ENCODE assay signal across 13 cellular contexts in genomic region chr1:21776925-21777324, GRCh38. TPM values are rescaled to one million over a fixed set of nuclear protein-coding genes. Genes with fewer than 3 reads are reported as not detected.
DNase-seq lines count a peak whose midpoint lies in the region; ATAC-seq, FAIRE-seq and TF ChIP-seq lines count a peak whose summit lies in the region.
"Not testable (repeated sequence)": the region's sequence is repeated elsewhere in the genome, so short reads cannot be mapped to it uniquely, and the experiment has no call there.
"Had no signal": no experiment of that assay in that cellular context is flagged by ENCODE, and none has a peak within 500 bp of the region (broad histone marks: within the 10 kb centered on the region; RNA-seq: fewer than 3 reads in every experiment).

No MANE protein-coding gene starts in this region.

- H3K4me3 ChIP-seq in HepG2 (replicated peaks in 1 of 3; ENCODE audit: insufficient read depth in 1 of 3, low read depth in 2 of 3, low read length in 3 of 3) = not testable (repeated sequence)

- H3K4me2 ChIP-seq in HepG2 (ENCODE audit: low read depth, low read length) = not testable (repeated sequence)

- H3K9me3 ChIP-seq in HepG2 (ENCODE audit: low read length) = not testable (repeated sequence)

- not testable (repeated sequence) for ATAC-seq in activated B cell treated with CpG ODN at 0.5 μM for 24 hours (ENCODE audit: low read depth); activated CD8-positive, alpha-beta T cell treated with anti-CD3 and anti-CD28 coated beads, Interleukin-2, amount 10 ng/mL, durations not matched to agents 7 days and 5 days; HepG2; stimulated activated effector memory CD8-positive, alpha-beta T cell treated with anti-CD3 and anti-CD28 coated beads, Interleukin-12 subunit alpha, Interleukin-12 subunit beta, amount 100 ng/mL, for 72 hours

- TF ChIP-seq RAD21 in HepG2 (CRISPR knock-in tag; IDR thresholded peaks at IDR 0.05) = not testable (repeated sequence)

- not testable (repeated sequence) for H3K9ac ChIP-seq in HepG2 (ENCODE audit: insufficient read depth, low read depth, low read length)

- not testable (repeated sequence) for DNase-seq in CD14-positive monocyte (ENCODE audit: low spot score); RWPE1 (ENCODE audit: low spot score); activated B cell treated with CpG ODN at 0.5 μM for 24 hours; activated CD8-positive, alpha-beta T cell treated with anti-CD3 and anti-CD28 coated beads, Interleukin-2, amount 10 ng/mL, durations not matched to agents 7 days and 5 days; activated T-helper 1 cell treated with anti-CD3 and anti-CD28 coated beads, Interleukin-12 subunit alpha, Interleukin-12 subunit beta, Interleukin-2, Interleukin-4 antibody, amounts not matched to agents 30 ng/mL and 10 ng/mL and 1 ng/mL, durations not matched to agents 14 hours and 24 hours and 36 hours (ENCODE audit: low spot score); HepG2 (ENCODE audit: low spot score); stimulated activated effector memory CD8-positive, alpha-beta T cell treated with anti-CD3 and anti-CD28 coated beads, Interleukin-12 subunit alpha, Interleukin-12 subunit beta, amount 100 ng/mL, for 72 hours (ENCODE audit: low spot score in 2 of 2)

- H3K36me3 Mint-ChIP-seq in CD14-positive monocyte; activated naive CD8-positive, alpha-beta T cell: not testable (repeated sequence)
- peaks cover 12% of the 10 kb centered on the region for H3K36me3 Mint-ChIP-seq in activated B cell treated with CpG ODN at 0.5 μM for 24 hours (ENCODE audit: low read depth)
- H3K36me3 Mint-ChIP-seq in activated CD8-positive, alpha-beta T cell treated with anti-CD3 and anti-CD28 coated beads, Interleukin-2, amount 10 ng/mL, durations not matched to agents 7 days and 5 days (ENCODE audit: low read depth) = peaks cover 34% of the 10 kb centered on the region
- H3K36me3 Mint-ChIP-seq in activated T-helper 1 cell treated with anti-CD3 and anti-CD28 coated beads, Interleukin-12 subunit alpha, Interleukin-12 subunit beta, Interleukin-2, Interleukin-4 antibody, amounts not matched to agents 30 ng/mL and 10 ng/mL and 1 ng/mL, durations not matched to agents 14 hours and 24 hours and 36 hours (ENCODE audit: low read depth) = peaks cover 19% of the 10 kb centered on the region
- peaks cover 50% of the 10 kb centered on the region for H3K36me3 Mint-ChIP-seq in stimulated activated effector memory CD8-positive, alpha-beta T cell treated with anti-CD3 and anti-CD28 coated beads, Interleukin-12 subunit alpha, Interleukin-12 subunit beta, amount 100 ng/mL, for 72 hours

- TF ChIP-seq CTCF in CD14-positive monocyte (IDR thresholded peaks at IDR 0.05); RWPE1 (conservative IDR thresholded peaks at IDR 0.05; ENCODE audit: low read depth); activated B cell treated with CpG ODN at 0.5 μM for 24 hours (IDR thresholded peaks at IDR 0.05); HepG2 (CRISPR knock-in tag; IDR thresholded peaks at IDR 0.05): not testable (repeated sequence)

- H3K79me2 ChIP-seq in HepG2 (ENCODE audit: insufficient read depth, low read length) = peaks cover 83% of the 10 kb centered on the region

- not testable (repeated sequence) for H3K27me3 ChIP-seq in HepG2 (ENCODE audit: control insufficient read depth in 1 of 2, insufficient read depth in 2 of 2, low read length in 2 of 2)

- H3K27ac ChIP-seq in RWPE1 = peak overlapping the region; percentile 8; the same call in 1 of the 2 replicates
- not testable (repeated sequence) for H3K27ac ChIP-seq in HepG2 (ENCODE audit: extremely low read length, insufficient read depth, low read length)

- TF ChIP-seq EP300 in HepG2 (IDR thresholded peaks at IDR 0.05; ENCODE audit: low read depth in 2 of 2, low read length in 2 of 2); HepG2 (CRISPR knock-in tag; IDR thresholded peaks at IDR 0.05; ENCODE audit: borderline replicate concordance): not testable (repeated sequence)

- H3K27me3 Mint-ChIP-seq in CD14-positive monocyte (ENCODE audit: low read depth in 3 of 3); activated B cell treated with CpG ODN at 0.5 μM for 24 hours; activated CD8-positive, alpha-beta T cell treated with anti-CD3 and anti-CD28 coated beads, Interleukin-2, amount 10 ng/mL, durations not matched to agents 7 days and 5 days (ENCODE audit: low read depth); activated T-helper 1 cell treated with anti-CD3 and anti-CD28 coated beads, Interleukin-12 subunit alpha, Interleukin-12 subunit beta, Interleukin-2, Interleukin-4 antibody, amounts not matched to agents 30 ng/mL and 10 ng/mL and 1 ng/mL, durations not matched to agents 14 hours and 24 hours and 36 hours (ENCODE audit: insufficient read depth); activated naive CD8-positive, alpha-beta T cell: not testable (repeated sequence)

- peaks cover 52% of the 10 kb centered on the region for H4K20me1 ChIP-seq in HepG2 (ENCODE audit: insufficient read depth, low read length)

- not testable (repeated sequence) for H2AFZ ChIP-seq in HepG2 (ENCODE audit: low read length)

- TF ChIP-seq POLR2A in HepG2 (IDR thresholded peaks at IDR 0.05; ENCODE audit: insufficient read depth in 1 of 2, low read depth in 2 of 2, low read length in 2 of 2) = not testable (repeated sequence)

- H3K9me3 Mint-ChIP-seq in CD14-positive monocyte; activated B cell treated with CpG ODN at 0.5 μM for 24 hours; activated CD8-positive, alpha-beta T cell treated with anti-CD3 and anti-CD28 coated beads, Interleukin-2, amount 10 ng/mL, durations not matched to agents 7 days and 5 days (ENCODE audit: insufficient read depth); activated T-helper 1 cell treated with anti-CD3 and anti-CD28 coated beads, Interleukin-12 subunit alpha, Interleukin-12 subunit beta, Interleukin-2, Interleukin-4 antibody, amounts not matched to agents 30 ng/mL and 10 ng/mL and 1 ng/mL, durations not matched to agents 14 hours and 24 hours and 36 hours; activated naive CD8-positive, alpha-beta T cell (ENCODE audit: low read depth); stimulated activated effector memory CD8-positive, alpha-beta T cell treated with anti-CD3 and anti-CD28 coated beads, Interleukin-12 subunit alpha, Interleukin-12 subunit beta, amount 100 ng/mL, for 72 hours: not testable (repeated sequence)

- H3K4me1 Mint-ChIP-seq in CD14-positive monocyte (peaks cover 74% of the 10 kb centered on the region), activated B cell treated with CpG ODN at 0.5 μM for 24 hours (peaks cover 64% of the 10 kb centered on the region)
- H3K4me1 Mint-ChIP-seq in activated CD8-positive, alpha-beta T cell treated with anti-CD3 and anti-CD28 coated beads, Interleukin-2, amount 10 ng/mL, durations not matched to agents 7 days and 5 days (ENCODE audit: low read depth) = peaks cover 55% of the 10 kb centered on the region
- peaks cover 38% of the 10 kb centered on the region for H3K4me1 Mint-ChIP-seq in activated T-helper 1 cell treated with anti-CD3 and anti-CD28 coated beads, Interleukin-12 subunit alpha, Interleukin-12 subunit beta, Interleukin-2, Interleukin-4 antibody, amounts not matched to agents 30 ng/mL and 10 ng/mL and 1 ng/mL, durations not matched to agents 14 hours and 24 hours and 36 hours (ENCODE audit: low read depth)
- H3K4me1 Mint-ChIP-seq in activated naive CD8-positive, alpha-beta T cell (ENCODE audit: low read depth) = peaks cover 55% of the 10 kb centered on the region
- H3K4me1 Mint-ChIP-seq in stimulated activated effector memory CD8-positive, alpha-beta T cell treated with anti-CD3 and anti-CD28 coated beads, Interleukin-12 subunit alpha, Interleukin-12 subunit beta, amount 100 ng/mL, for 72 hours = peaks cover 56% of the 10 kb centered on the region

- not testable (repeated sequence) for H3K4me3 Mint-ChIP-seq in CD14-positive monocyte; activated B cell treated with CpG ODN at 0.5 μM for 24 hours; activated CD8-positive, alpha-beta T cell treated with anti-CD3 and anti-CD28 coated beads, Interleukin-2, amount 10 ng/mL, durations not matched to agents 7 days and 5 days; activated T-helper 1 cell treated with anti-CD3 and anti-CD28 coated beads, Interleukin-12 subunit alpha, Interleukin-12 subunit beta, Interleukin-2, Interleukin-4 antibody, amounts not matched to agents 30 ng/mL and 10 ng/mL and 1 ng/mL, durations not matched to agents 14 hours and 24 hours and 36 hours; activated naive CD8-positive, alpha-beta T cell
- H3K4me3 Mint-ChIP-seq in stimulated activated effector memory CD8-positive, alpha-beta T cell treated with anti-CD3 and anti-CD28 coated beads, Interleukin-12 subunit alpha, Interleukin-12 subunit beta, amount 100 ng/mL, for 72 hours = peak overlapping the region; percentile 45

- intact Hi-C loops in CD14-positive monocyte (cut with micrococcal nuclease); activated B cell treated with CpG ODN at 0.5 μM for 24 hours (cut with micrococcal nuclease); HepG2 (cut with micrococcal nuclease; ENCODE audit: unreplicated experiment): not testable (repeated sequence)
- intact Hi-C loops in activated T-helper 1 cell treated with anti-CD3 and anti-CD28 coated beads, Interleukin-12 subunit alpha, Interleukin-12 subunit beta, Interleukin-2, Interleukin-4 antibody, amounts not matched to agents 30 ng/mL and 10 ng/mL and 1 ng/mL, durations not matched to agents 14 hours and 24 hours and 36 hours (cut with micrococcal nuclease) = loop anchor here (5.0 to 10.0 kb wide), 2 partner anchors 452 to 845 kb away; no protein-coding TSS in a partner anchor

- CTCF ChIA-PET in RWPE1 (lab: Yijun Ruan, JAX) = interaction anchor here (0.6 kb wide), 2 partner anchors 12 to 35 kb away, joined by 3 to 4 read pairs; no protein-coding TSS in a partner anchor
- CTCF ChIA-PET in activated B cell treated with CpG ODN at 0.5 μM for 24 hours (lab: Charles Lee); activated CD8-positive, alpha-beta T cell treated with anti-CD3 and anti-CD28 coated beads, Interleukin-2, amount 10 ng/mL, durations not matched to agents 7 days and 5 days (lab: Charles Lee); HepG2 (lab: Yijun Ruan, JAX; ENCODE audit: low intra/inter-chr PET ratio, low total read pairs): not testable (repeated sequence)

- FAIRE-seq in HepG2 (lab: Jason Lieb, UNC) = not testable (repeated sequence)

- H3K4me1 ChIP-seq in HepG2 (ENCODE audit: insufficient read depth, low read length) = peaks cover 52% of the 10 kb centered on the region

- 78% methylated on average over 5 of the region's 5 CpGs for WGBS in HepG2 (ENCODE audit: low lambda C conversion rate)

- in situ Hi-C loops in HepG2 (cut with HindIII; ENCODE audit: extremely low pct_ligation_motif_present, low pct_unique_long_range_greater_than_20kb) = not testable (repeated sequence)

- H3K27ac Mint-ChIP-seq in CD14-positive monocyte (peak overlapping the region; percentile 30 to 84 (median 53)), activated B cell treated with CpG ODN at 0.5 μM for 24 hours (peak overlapping the region; percentile 50)
- H3K27ac Mint-ChIP-seq in activated CD8-positive, alpha-beta T cell treated with anti-CD3 and anti-CD28 coated beads, Interleukin-2, amount 10 ng/mL, durations not matched to agents 7 days and 5 days = peak overlapping the region; percentile 15
- peak overlapping the region; percentile 1 for H3K27ac Mint-ChIP-seq in activated T-helper 1 cell treated with anti-CD3 and anti-CD28 coated beads, Interleukin-12 subunit alpha, Interleukin-12 subunit beta, Interleukin-2, Interleukin-4 antibody, amounts not matched to agents 30 ng/mL and 10 ng/mL and 1 ng/mL, durations not matched to agents 14 hours and 24 hours and 36 hours
- peak overlapping the region; percentile 80 for H3K27ac Mint-ChIP-seq in activated naive CD8-positive, alpha-beta T cell
- H3K27ac Mint-ChIP-seq in stimulated activated effector memory CD8-positive, alpha-beta T cell treated with anti-CD3 and anti-CD28 coated beads, Interleukin-12 subunit alpha, Interleukin-12 subunit beta, amount 100 ng/mL, for 72 hours = peak overlapping the region; percentile 89

- BruUV-seq in HepG2 (replicated peaks; lab: Mats Ljungman, UMichigan) = not testable (repeated sequence)

- POLR2A ChIA-PET in RWPE1 (lab: Yijun Ruan, JAX; ENCODE audit: low non-redundant PET); activated CD8-positive, alpha-beta T cell treated with anti-CD3 and anti-CD28 coated beads, Interleukin-2, amount 10 ng/mL, durations not matched to agents 7 days and 5 days (lab: Charles Lee): not testable (repeated sequence)
- POLR2A ChIA-PET in activated B cell treated with CpG ODN at 0.5 μM for 24 hours (lab: Charles Lee) (interaction anchor here (0.6 to 1.4 kb wide), 3 partner anchors 16 to 302 kb away, joined by 4 to 7 read pairs (median 5); no protein-coding TSS in a partner anchor), HepG2 (lab: Yijun Ruan, JAX) (interaction anchor here (1.0 kb wide), 1 partner anchor 107 kb away, joined by 4 read pairs; the partner anchor contains the start of gene RAP1GAP)

- H3K36me3 ChIP-seq in HepG2 (replicated peaks in 1 of 2; ENCODE audit: control insufficient read depth in 1 of 2, insufficient read depth in 2 of 2, low read length in 2 of 2) = not testable (repeated sequence)

RNA-seq across cellular contexts. Expression of gene USP48, which starts 6.0 kb away (rescaled TPM):
- 10 to 100 TPM; 26.5 to 40.2 TPM for polyA plus RNA-seq in CD14-positive monocyte
- 86.3 and 97.3 TPM in 2 replicates for total RNA-seq in activated B cell treated with CpG ODN at 0.5 μM for 24 hours
- total RNA-seq in activated CD8-positive, alpha-beta T cell treated with anti-CD3 and anti-CD28 coated beads, Interleukin-2, amount 10 ng/mL, durations not matched to agents 7 days and 5 days = 10 to 100 TPM; 71.3 to 74.9 TPM
- total RNA-seq in activated T-helper 1 cell treated with anti-CD3 and anti-CD28 coated beads, Interleukin-12 subunit alpha, Interleukin-12 subunit beta, Interleukin-2, Interleukin-4 antibody, amounts not matched to agents 30 ng/mL and 10 ng/mL and 1 ng/mL, durations not matched to agents 14 hours and 24 hours and 36 hours = 88.7 and 97.1 TPM in 2 replicates
- 29.9 and 30.4 TPM in 2 replicates for total RNA-seq in HepG2 (2016; rRNA removed; fragmentation: Illumina TruSeq; extraction: Trizol)
- total RNA-seq in HepG2 (2016; cell fraction: cytosol; rRNA removed; fragmentation: Illumina TruSeq; extraction: Trizol; ENCODE audit: low read depth) = 19.6 and 24.1 TPM in 2 replicates
- total RNA-seq in HepG2 (2016; cell fraction: insoluble cytoplasmic fraction; rRNA removed; fragmentation: Illumina TruSeq; extraction: Trizol) = 28.2 and 30.4 TPM in 2 replicates
- 13.3 and 15.7 TPM in 2 replicates for total RNA-seq in HepG2 (2016; cell fraction: membrane; rRNA removed; fragmentation: Illumina TruSeq; extraction: Trizol)
- total RNA-seq in HepG2 (2016; cell fraction: nucleus; rRNA removed; fragmentation: Illumina TruSeq; extraction: Trizol) = 51.4 and 51.7 TPM in 2 replicates
- 26.1 and 30.7 TPM in 2 replicates for polyA plus RNA-seq in HepG2 (2011; rRNA removed)
- 6.6 and 9.8 TPM in 2 replicates for polyA plus RNA-seq in HepG2 (2011; cell fraction: cytosol; rRNA removed)
- 53.4 and 63.4 TPM in 2 replicates for polyA plus RNA-seq in HepG2 (2011; cell fraction: nucleus; rRNA removed)
- polyA plus RNA-seq in HepG2 (2012) = 27.2 and 36.7 TPM in 2 replicates
- polyA plus RNA-seq in HepG2 (2016; cell fraction: cytosol; fragmentation: Illumina TruSeq; extraction: Trizol; ENCODE audit: low read depth) = 1.7 and 2.0 TPM in 2 replicates
- 29.2 and 30.8 TPM in 2 replicates for polyA plus RNA-seq in HepG2 (2016; cell fraction: insoluble cytoplasmic fraction; fragmentation: Illumina TruSeq; extraction: Trizol; ENCODE audit: low read depth)
- polyA plus RNA-seq in HepG2 (2016; cell fraction: membrane; fragmentation: Illumina TruSeq; extraction: Trizol; ENCODE audit: low read depth) = 5.8 and 6.2 TPM in 2 replicates
- polyA plus RNA-seq in HepG2 (2016; cell fraction: nucleus; fragmentation: Illumina TruSeq; extraction: Trizol; ENCODE audit: insufficient read depth, low read depth) = 74.2 and 75.0 TPM in 2 replicates
- 15.1 and 18.5 TPM in 2 replicates for polyA minus RNA-seq in HepG2 (2011; rRNA and poly(A)+ RNA removed; ENCODE audit: low replicate concordance)
- polyA minus RNA-seq in HepG2 (2011; cell fraction: cytosol; rRNA and poly(A)+ RNA removed) = 12.3 and 16.1 TPM in 2 replicates
- 120 and 126 TPM in 2 replicates for polyA minus RNA-seq in HepG2 (2011; cell fraction: nucleus; rRNA and poly(A)+ RNA removed)

RNA-seq across cellular contexts. Expression of gene LDLRAD2, which starts 35.1 kb away (rescaled TPM):
- polyA plus RNA-seq in CD14-positive monocyte = not detected
- total RNA-seq in activated B cell treated with CpG ODN at 0.5 μM for 24 hours = 0.64 and 0.67 TPM in 2 replicates
- not detected for total RNA-seq in activated CD8-positive, alpha-beta T cell treated with anti-CD3 and anti-CD28 coated beads, Interleukin-2, amount 10 ng/mL, durations not matched to agents 7 days and 5 days
- not detected in 2 replicates for total RNA-seq in activated T-helper 1 cell treated with anti-CD3 and anti-CD28 coated beads, Interleukin-12 subunit alpha, Interleukin-12 subunit beta, Interleukin-2, Interleukin-4 antibody, amounts not matched to agents 30 ng/mL and 10 ng/mL and 1 ng/mL, durations not matched to agents 14 hours and 24 hours and 36 hours
- total RNA-seq in HepG2 (2016; rRNA removed; fragmentation: Illumina TruSeq; extraction: Trizol) = not detected in 2 replicates
- not detected in 2 replicates for total RNA-seq in HepG2 (2016; cell fraction: cytosol; rRNA removed; fragmentation: Illumina TruSeq; extraction: Trizol; ENCODE audit: low read depth)
- total RNA-seq in HepG2 (2016; cell fraction: insoluble cytoplasmic fraction; rRNA removed; fragmentation: Illumina TruSeq; extraction: Trizol) = not detected in 2 replicates
- not detected in 2 replicates for total RNA-seq in HepG2 (2016; cell fraction: membrane; rRNA removed; fragmentation: Illumina TruSeq; extraction: Trizol)
- not detected in 2 replicates for total RNA-seq in HepG2 (2016; cell fraction: nucleus; rRNA removed; fragmentation: Illumina TruSeq; extraction: Trizol)
- polyA plus RNA-seq in HepG2 (2011; rRNA removed) = not detected in 2 replicates
- not detected in 2 replicates for polyA plus RNA-seq in HepG2 (2011; cell fraction: cytosol; rRNA removed)
- polyA plus RNA-seq in HepG2 (2011; cell fraction: nucleus; rRNA removed) = 0.03 TPM in 1 of 2 replicates, not detected in the other
- 3.5 and 4.3 TPM in 2 replicates for polyA plus RNA-seq in HepG2 (2012)
- polyA plus RNA-seq in HepG2 (2016; cell fraction: cytosol; fragmentation: Illumina TruSeq; extraction: Trizol; ENCODE audit: low read depth) = not detected in 2 replicates
- not detected in 2 replicates for polyA plus RNA-seq in HepG2 (2016; cell fraction: insoluble cytoplasmic fraction; fragmentation: Illumina TruSeq; extraction: Trizol; ENCODE audit: low read depth)
- polyA plus RNA-seq in HepG2 (2016; cell fraction: membrane; fragmentation: Illumina TruSeq; extraction: Trizol; ENCODE audit: low read depth) = not detected in 2 replicates
- not detected in 2 replicates for polyA plus RNA-seq in HepG2 (2016; cell fraction: nucleus; fragmentation: Illumina TruSeq; extraction: Trizol; ENCODE audit: insufficient read depth, low read depth)
- polyA minus RNA-seq in HepG2 (2011; rRNA and poly(A)+ RNA removed; ENCODE audit: low replicate concordance) = not detected in 2 replicates
- not detected in 2 replicates for polyA minus RNA-seq in HepG2 (2011; cell fraction: cytosol; rRNA and poly(A)+ RNA removed)
- not detected in 2 replicates for polyA minus RNA-seq in HepG2 (2011; cell fraction: nucleus; rRNA and poly(A)+ RNA removed)
- total RNA-seq: A673; CD4-positive, alpha-beta T cell; Daoy; HT1080; IMR-90 had no signal

Comparison
In these comparisons a context has a peak if more than half of its experiments do, and no peak if none do; other contexts are left out.
1. H3K27ac Mint-ChIP-seq: peak in every context shown above with its lines; median percentile 89 in stimulated activated effector memory CD8-positive, alpha-beta T cell treated with anti-CD3 and anti-CD28 coated beads, Interleukin-12 subunit alpha, Interleukin-12 subunit beta, amount 100 ng/mL, for 72 hours; 80 in activated naive CD8-positive, alpha-beta T cell; 53 in CD14-positive monocyte; 50 in activated B cell treated with CpG ODN at 0.5 μM for 24 hours; 15 in activated CD8-positive, alpha-beta T cell treated with anti-CD3 and anti-CD28 coated beads, Interleukin-2, amount 10 ng/mL, durations not matched to agents 7 days and 5 days; 1 in activated T-helper 1 cell treated with anti-CD3 and anti-CD28 coated beads, Interleukin-12 subunit alpha, Interleukin-12 subunit beta, Interleukin-2, Interleukin-4 antibody, amounts not matched to agents 30 ng/mL and 10 ng/mL and 1 ng/mL, durations not matched to agents 14 hours and 24 hours and 36 hours.